In the genomic region with DNA sequence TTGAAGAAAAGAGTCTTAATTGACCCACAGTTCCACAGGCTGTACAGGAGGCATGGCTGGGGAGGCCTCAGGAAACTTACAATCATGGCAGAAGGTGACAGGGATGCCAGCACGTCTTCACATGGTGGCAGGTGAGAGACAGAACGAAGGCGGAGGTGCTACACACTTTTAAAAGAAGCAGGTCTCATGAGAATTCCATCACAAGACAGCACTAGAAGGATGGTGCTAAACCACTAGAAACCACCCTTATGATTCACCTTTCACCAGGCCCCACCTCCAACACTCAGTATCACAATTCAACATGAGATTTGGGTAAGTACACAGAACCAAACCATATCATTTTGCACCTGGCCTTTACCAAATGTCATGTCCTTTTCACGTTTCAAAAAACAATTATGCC, we compare ENCODE assay signal across 32 cellular contexts. TPM values are rescaled to one million over a fixed set of nuclear protein-coding genes. Genes with fewer than 3 reads are reported as not detected.
DNase-seq lines count a peak whose midpoint lies in the region; ATAC-seq and TF ChIP-seq lines count a peak whose summit lies in the region.
"Had no signal": no experiment of that assay in that cellular context is flagged by ENCODE, and none has a peak within 500 bp of the region (broad histone marks: within the 10 kb centered on the region; RNA-seq: fewer than 3 reads in every experiment).

No MANE protein-coding gene starts in this region.

- no peak overlapping the region for H3K27ac ChIP-seq in vagina
- H3K27ac ChIP-seq: 22Rv1, ascending aorta, cardiac muscle cell, esophagus muscularis mucosa, heart right ventricle, ovary, thoracic aorta, uterus, WERI-Rb-1 had no signal

- H3K4me1 Mint-ChIP-seq in activated naive CD8-positive, alpha-beta T cell treated with anti-CD3 and anti-CD28 coated beads for 36 hours = peaks cover 22% of the 10 kb centered on the region

- H3K4me3 Mint-ChIP-seq in activated naive CD8-positive, alpha-beta T cell treated with anti-CD3 and anti-CD28 coated beads for 36 hours = no peak overlapping the region
- H3K4me3 Mint-ChIP-seq: CD14-positive monocyte had no signal

- H3K36me3 Mint-ChIP-seq in activated naive CD8-positive, alpha-beta T cell treated with anti-CD3 and anti-CD28 coated beads for 36 hours = peaks cover 58% of the 10 kb centered on the region

- no peaks in the 10 kb centered on the region for H3K27me3 ChIP-seq in vagina
- H3K27me3 ChIP-seq: ascending aorta, cardiac muscle cell, esophagus muscularis mucosa, heart right ventricle, ovary, uterus had no signal

- H3K27ac Mint-ChIP-seq in activated naive CD8-positive, alpha-beta T cell treated with anti-CD3 and anti-CD28 coated beads for 36 hours = peak overlapping the region; percentile 66

- no peak for DNase-seq in activated CD4-positive, CD25-positive, alpha-beta regulatory T cell treated with anti-CD3 and anti-CD28 coated beads, Interleukin-2, amount 50 U/mL, for 72 hours
- peak; percentile 58 for DNase-seq in stimulated activated CD4-positive, alpha-beta T cell treated with anti-CD3 and anti-CD28 coated beads, Interleukin-15, amount 100 ng/mL, for 24 hours
- DNase-seq in stimulated activated CD4-positive, alpha-beta T cell treated with anti-CD3 and anti-CD28 coated beads, Interleukin-4, amount 100 ng/mL, for 4 hours = no peak
- DNase-seq in activated naive CD8-positive, alpha-beta T cell treated with anti-CD3 and anti-CD28 coated beads for 36 hours = peak; percentile 33
- peak; percentile 42 for DNase-seq in stimulated activated naive CD8-positive, alpha-beta T cell treated with anti-CD3 and anti-CD28 coated beads, Interleukin-15, Interleukin-2, amounts not matched to agents 100 U/mL and 50 U/mL, for 24 hours
- DNase-seq in vagina (ENCODE audit: extremely low spot score in 2 of 2) = no peak
- DNase-seq: cortex of kidney, DND-41, foreskin melanocyte, heart right ventricle, kidney glomerular epithelial cell, mucosa of descending colon, NCI-H1092 treated with DMSO at 0.1 percent for 48 hours, NCI-H187 treated with DMSO at 0.1 percent for 48 hours, NCI-H2171 treated with DMSO at 0.1 percent for 48 hours, ovary, SHP77, T1000, uterus, WERI-Rb-1 had no signal

- H3K4me3 ChIP-seq in vagina = no peak overlapping the region
- H3K4me3 ChIP-seq: ascending aorta, cardiac muscle cell, esophagus muscularis mucosa, heart right ventricle, lung, mucosa of descending colon, ovary, thoracic aorta, uterus had no signal

- peak; percentile 92 to 96 for ATAC-seq in activated CD4-positive, CD25-positive, alpha-beta regulatory T cell treated with anti-CD3 and anti-CD28 coated beads, Interleukin-2, amount 50 U/mL, for 24 hours
- peak; percentile 98 for ATAC-seq in stimulated activated naive CD8-positive, alpha-beta T cell treated with anti-CD3 and anti-CD28 coated beads, Interleukin-15, Interleukin-2, amounts not matched to agents 100 U/mL and 50 U/mL, for 24 hours
- ATAC-seq in GM18873 (IDR thresholded peaks at IDR 0.05; ENCODE audit: low FRiP score, unreplicated experiment) = no peak
- ATAC-seq: HCT116, heart right ventricle, mucosa of descending colon, Panc1 had no signal

- H3K4me1 ChIP-seq in vagina = no peaks in the 10 kb centered on the region
- H3K4me1 ChIP-seq: ascending aorta, esophagus muscularis mucosa, heart right ventricle, uterus had no signal

- H3K36me3 ChIP-seq in vagina = no peaks in the 10 kb centered on the region
- H3K36me3 ChIP-seq: ascending aorta, cardiac muscle cell, esophagus muscularis mucosa, heart right ventricle, ovary, thoracic aorta, uterus, WERI-Rb-1 had no signal

- peaks cover 37% of the 10 kb centered on the region for H3K9me3 Mint-ChIP-seq in activated naive CD8-positive, alpha-beta T cell treated with anti-CD3 and anti-CD28 coated beads for 36 hours

- no peak for TF ChIP-seq POLR2A in vagina (IDR thresholded peaks at IDR 0.05)

- intact Hi-C loops in vagina (cut with DNase I) = no loop called here

- peaks cover 13% of the 10 kb centered on the region for H3K9me3 ChIP-seq in vagina
- H3K9me3 ChIP-seq: ovary had no signal

- H3K27me3 Mint-ChIP-seq in activated naive CD8-positive, alpha-beta T cell treated with anti-CD3 and anti-CD28 coated beads for 36 hours = no peaks in the 10 kb centered on the region

- TF ChIP-seq CTCF in vagina (IDR thresholded peaks at IDR 0.05) = no peak

RNA-seq across cellular contexts. Expression of gene TAGAP, which starts 20.9 kb away (rescaled TPM):
- 100 to 1,000 TPM; 167 to 175 TPM for total RNA-seq in activated naive CD8-positive, alpha-beta T cell treated with anti-CD3 and anti-CD28 coated beads for 36 hours
- 8.1 TPM for total RNA-seq in vagina
- total RNA-seq: cardiac muscle cell, HT-29 had no signal

RNA-seq across cellular contexts. Expression of gene RSPH3, which starts 23.9 kb away (rescaled TPM):
- 1 to 10 TPM; 3.3 to 4.0 TPM for total RNA-seq in activated naive CD8-positive, alpha-beta T cell treated with anti-CD3 and anti-CD28 coated beads for 36 hours
- 14.5 TPM for total RNA-seq in vagina

Comparison
In these comparisons a context has a peak if more than half of its experiments do, and no peak if none do; other contexts are left out.
1. DNase-seq: peak in stimulated activated CD4-positive, alpha-beta T cell treated with anti-CD3 and anti-CD28 coated beads, Interleukin-15, amount 100 ng/mL, for 24 hours (single experiment), activated naive CD8-positive, alpha-beta T cell treated with anti-CD3 and anti-CD28 coated beads for 36 hours (single experiment) and stimulated activated naive CD8-positive, alpha-beta T cell treated with anti-CD3 and anti-CD28 coated beads, Interleukin-15, Interleukin-2, amounts not matched to agents 100 U/mL and 50 U/mL, for 24 hours (single experiment); none in activated CD4-positive, CD25-positive, alpha-beta regulatory T cell treated with anti-CD3 and anti-CD28 coated beads, Interleukin-2, amount 50 U/mL, for 72 hours (single experiment), stimulated activated CD4-positive, alpha-beta T cell treated with anti-CD3 and anti-CD28 coated beads, Interleukin-4, amount 100 ng/mL, for 4 hours (0 of 2) and vagina (0 of 2).
2. RNA of gene TAGAP, which starts 20.9 kb away (total RNA-seq): 167 to 175 TPM in activated naive CD8-positive, alpha-beta T cell treated with anti-CD3 and anti-CD28 coated beads for 36 hours; 8.1 TPM in vagina (single experiment); every median in the first group is over 10 times any median in the second.